1 cellular context compared by ENCODE assay signal in the genomic region with DNA sequence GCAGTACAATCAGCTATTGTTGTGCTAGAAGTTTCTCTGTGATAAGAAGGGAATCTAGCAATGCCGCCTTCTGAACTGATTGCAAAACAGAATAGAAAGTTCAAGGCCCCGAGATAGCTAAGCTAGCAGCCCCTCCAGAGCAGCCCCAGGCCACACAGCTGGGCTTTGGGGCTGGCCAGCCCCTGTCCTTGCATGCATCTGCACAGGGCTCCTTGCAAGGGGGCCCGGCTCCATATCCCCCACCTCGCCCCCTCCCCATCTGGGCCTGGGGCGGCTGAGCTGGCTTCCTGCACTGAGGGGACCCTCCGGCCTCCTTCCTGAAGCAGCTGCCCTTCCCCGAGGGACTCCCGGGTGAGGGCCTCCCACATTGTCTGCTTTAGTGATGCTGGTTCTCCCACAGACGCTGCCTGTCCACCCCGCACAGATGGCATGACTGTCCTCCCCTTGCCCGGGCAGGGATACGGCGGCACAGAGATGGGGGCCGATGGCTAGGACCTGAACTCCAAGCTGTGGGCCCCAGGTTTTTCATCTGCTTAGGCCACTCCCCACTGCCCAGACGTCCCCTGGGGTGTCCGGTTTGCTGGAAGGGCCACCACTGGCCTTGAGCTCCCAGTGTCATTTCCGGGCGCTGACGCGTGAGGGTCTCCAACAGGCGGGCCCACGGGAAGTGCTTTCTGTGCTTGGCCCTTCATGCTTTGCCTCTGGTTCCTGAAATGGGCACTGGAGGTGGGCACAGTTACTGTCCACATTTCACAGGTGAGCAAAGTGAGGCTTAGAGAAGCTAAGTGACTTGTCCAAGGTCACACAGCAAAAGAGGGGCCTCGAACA.
TF ChIP-seq lines count a peak whose summit lies in the region.

No MANE protein-coding gene starts in this region.

TF ChIP-seq in HepG2, 621 proteins besides CTCF, POLR2A, EP300 and RAD21 (continued from another document and continues in another):
- TF ChIP-seq ATF4 (CRISPR knock-in tag; IDR thresholded peaks at IDR 0.05) (peak in 1 of 2 experiments; percentile 45; a peak in 1 of 4 replicates), HIVEP1 (CRISPR knock-in tag; IDR thresholded peaks at IDR 0.05) (peak; percentile 48; the same call in 1 of the 2 replicates), HOXD1 (CRISPR knock-in tag; IDR thresholded peaks at IDR 0.05) (no peak), ZNF562 (CRISPR knock-in tag; IDR thresholded peaks at IDR 0.05; ENCODE audit: borderline replicate concordance) (no peak), ZNF296 (CRISPR knock-in tag; conservative IDR thresholded peaks at IDR 0.05) (peak; percentile 20; the same call in 1 of the 2 replicates), ZNF180 (CRISPR knock-in tag; IDR thresholded peaks at IDR 0.05; ENCODE audit: borderline replicate concordance, low read depth) (no peak), NFIB (CRISPR knock-in tag; IDR thresholded peaks at IDR 0.05; ENCODE audit: borderline replicate concordance) (no peak), MBD4 (IDR thresholded peaks at IDR 0.05; ENCODE audit: borderline replicate concordance, low read length) (no peak), ZBTB3 (CRISPR knock-in tag; IDR thresholded peaks at IDR 0.05; ENCODE audit: borderline replicate concordance, low read depth) (0 out of 2 replicates have a peak, but pooled peaks have one; percentile 78), ZNF597 (CRISPR knock-in tag; IDR thresholded peaks at IDR 0.05) (no peak), SOX5 (CRISPR knock-in tag; IDR thresholded peaks at IDR 0.05; ENCODE audit: borderline replicate concordance) (peak; percentile 98), ZNF792 (CRISPR knock-in tag; IDR thresholded peaks at IDR 0.05) (peak; percentile 77; the same call in 1 of the 2 replicates), ZNF710 (CRISPR knock-in tag; IDR thresholded peaks at IDR 0.05; ENCODE audit: borderline replicate concordance) (peak; percentile 63), CEBPB (IDR thresholded peaks at IDR 0.05; ENCODE audit: borderline replicate concordance, low read depth, low read length) (peak; percentile 94), ZNF260 (CRISPR knock-in tag; IDR thresholded peaks at IDR 0.05; ENCODE audit: borderline replicate concordance, low read depth) (no peak), ARNT (IDR thresholded peaks at IDR 0.05) (no peak), TEAD3 (CRISPR knock-in tag; optimal IDR thresholded peaks at IDR 0.05; ENCODE audit: borderline replicate concordance) (peak; percentile 95), KDM4B (CRISPR knock-in tag; IDR thresholded peaks at IDR 0.05) (peak; percentile 59; the same call in 1 of the 2 replicates), SP140L (CRISPR knock-in tag; IDR thresholded peaks at IDR 0.05; ENCODE audit: borderline replicate concordance) (no peak), ZNF570 (CRISPR knock-in tag; IDR thresholded peaks at IDR 0.05; ENCODE audit: borderline replicate concordance) (0 out of 2 replicates have a peak, but pooled peaks have one; percentile 51), RFX1 (IDR thresholded peaks at IDR 0.05) (no peak), NFRKB (IDR thresholded peaks at IDR 0.05) (no peak), GABPA (IDR thresholded peaks at IDR 0.05; ENCODE audit: low read depth, low read length) (no peak; the same call in 1 of the 2 replicates), GABPA (CRISPR knock-in tag; IDR thresholded peaks at IDR 0.05; ENCODE audit: low read depth) (peak; percentile 54), IKZF1 (IDR thresholded peaks at IDR 0.05) (no peak), ZFYVE20 (CRISPR knock-in tag; IDR thresholded peaks at IDR 0.05; ENCODE audit: borderline replicate concordance, low read depth) (no peak), NFE2 (CRISPR knock-in tag; IDR thresholded peaks at IDR 0.05) (0 out of 2 replicates have a peak, but pooled peaks have one; percentile 20), ZNF232 (CRISPR knock-in tag; IDR thresholded peaks at IDR 0.05; ENCODE audit: borderline replicate concordance) (peak; percentile 18; the same call in 1 of the 2 replicates), ZNF124 (CRISPR knock-in tag; IDR thresholded peaks at IDR 0.05) (no peak; the same call in 1 of the 2 replicates), ZNF615 (CRISPR knock-in tag; IDR thresholded peaks at IDR 0.05; ENCODE audit: borderline replicate concordance) (no peak), PBX3 (CRISPR knock-in tag; IDR thresholded peaks at IDR 0.05; ENCODE audit: borderline replicate concordance) (no peak), ARHGAP35 (CRISPR knock-in tag; IDR thresholded peaks at IDR 0.05; ENCODE audit: borderline replicate concordance) (no peak; the same call in 1 of the 2 replicates), ZNF34 (CRISPR knock-in tag; IDR thresholded peaks at IDR 0.05; ENCODE audit: borderline replicate concordance) (no peak), TARDBP (CRISPR knock-in tag; IDR thresholded peaks at IDR 0.05) (no peak; the same call in none of the 2 replicates), SIN3A (IDR thresholded peaks at IDR 0.05; ENCODE audit: borderline replicate concordance, low read depth, low read length) (no peak), ZNF12 (CRISPR knock-in tag; IDR thresholded peaks at IDR 0.05) (0 out of 2 replicates have a peak, but pooled peaks have one; percentile 31), ZNF274 (CRISPR knock-in tag; IDR thresholded peaks at IDR 0.05) (no peak)
- TF ChIP-seq, protein P1, sequence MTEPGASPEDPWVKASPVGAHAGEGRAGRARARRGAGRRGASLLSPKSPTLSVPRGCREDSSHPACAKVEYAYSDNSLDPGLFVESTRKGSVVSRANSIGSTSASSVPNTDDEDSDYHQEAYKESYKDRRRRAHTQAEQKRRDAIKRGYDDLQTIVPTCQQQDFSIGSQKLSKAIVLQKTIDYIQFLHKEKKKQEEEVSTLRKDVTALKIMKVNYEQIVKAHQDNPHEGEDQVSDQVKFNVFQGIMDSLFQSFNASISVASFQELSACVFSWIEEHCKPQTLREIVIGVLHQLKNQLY (CRISPR knock-in tag; IDR thresholded peaks at IDR 0.05) = peak; percentile 63; the same call in 1 of the 2 replicates
- TF ChIP-seq, protein P2, sequence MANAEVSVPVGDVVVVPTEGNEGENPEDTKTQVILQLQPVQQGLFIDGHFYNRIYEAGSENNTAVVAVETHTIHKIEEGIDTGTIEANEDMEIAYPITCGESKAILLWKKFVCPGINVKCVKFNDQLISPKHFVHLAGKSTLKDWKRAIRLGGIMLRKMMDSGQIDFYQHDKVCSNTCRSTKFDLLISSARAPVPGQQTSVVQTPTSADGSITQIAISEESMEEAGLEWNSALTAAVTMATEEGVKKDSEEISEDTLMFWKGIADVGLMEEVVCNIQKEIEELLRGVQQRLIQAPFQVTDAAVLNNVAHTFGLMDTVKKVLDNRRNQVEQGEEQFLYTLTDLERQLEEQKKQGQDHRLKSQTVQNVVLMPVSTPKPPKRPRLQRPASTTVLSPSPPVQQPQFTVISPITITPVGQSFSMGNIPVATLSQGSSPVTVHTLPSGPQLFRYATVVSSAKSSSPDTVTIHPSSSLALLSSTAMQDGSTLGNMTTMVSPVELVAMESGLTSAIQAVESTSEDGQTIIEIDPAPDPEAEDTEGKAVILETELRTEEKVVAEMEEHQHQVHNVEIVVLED (CRISPR knock-in tag; IDR thresholded peaks at IDR 0.05; ENCODE audit: borderline replicate concordance) = no peak
- TF ChIP-seq, protein P3, sequence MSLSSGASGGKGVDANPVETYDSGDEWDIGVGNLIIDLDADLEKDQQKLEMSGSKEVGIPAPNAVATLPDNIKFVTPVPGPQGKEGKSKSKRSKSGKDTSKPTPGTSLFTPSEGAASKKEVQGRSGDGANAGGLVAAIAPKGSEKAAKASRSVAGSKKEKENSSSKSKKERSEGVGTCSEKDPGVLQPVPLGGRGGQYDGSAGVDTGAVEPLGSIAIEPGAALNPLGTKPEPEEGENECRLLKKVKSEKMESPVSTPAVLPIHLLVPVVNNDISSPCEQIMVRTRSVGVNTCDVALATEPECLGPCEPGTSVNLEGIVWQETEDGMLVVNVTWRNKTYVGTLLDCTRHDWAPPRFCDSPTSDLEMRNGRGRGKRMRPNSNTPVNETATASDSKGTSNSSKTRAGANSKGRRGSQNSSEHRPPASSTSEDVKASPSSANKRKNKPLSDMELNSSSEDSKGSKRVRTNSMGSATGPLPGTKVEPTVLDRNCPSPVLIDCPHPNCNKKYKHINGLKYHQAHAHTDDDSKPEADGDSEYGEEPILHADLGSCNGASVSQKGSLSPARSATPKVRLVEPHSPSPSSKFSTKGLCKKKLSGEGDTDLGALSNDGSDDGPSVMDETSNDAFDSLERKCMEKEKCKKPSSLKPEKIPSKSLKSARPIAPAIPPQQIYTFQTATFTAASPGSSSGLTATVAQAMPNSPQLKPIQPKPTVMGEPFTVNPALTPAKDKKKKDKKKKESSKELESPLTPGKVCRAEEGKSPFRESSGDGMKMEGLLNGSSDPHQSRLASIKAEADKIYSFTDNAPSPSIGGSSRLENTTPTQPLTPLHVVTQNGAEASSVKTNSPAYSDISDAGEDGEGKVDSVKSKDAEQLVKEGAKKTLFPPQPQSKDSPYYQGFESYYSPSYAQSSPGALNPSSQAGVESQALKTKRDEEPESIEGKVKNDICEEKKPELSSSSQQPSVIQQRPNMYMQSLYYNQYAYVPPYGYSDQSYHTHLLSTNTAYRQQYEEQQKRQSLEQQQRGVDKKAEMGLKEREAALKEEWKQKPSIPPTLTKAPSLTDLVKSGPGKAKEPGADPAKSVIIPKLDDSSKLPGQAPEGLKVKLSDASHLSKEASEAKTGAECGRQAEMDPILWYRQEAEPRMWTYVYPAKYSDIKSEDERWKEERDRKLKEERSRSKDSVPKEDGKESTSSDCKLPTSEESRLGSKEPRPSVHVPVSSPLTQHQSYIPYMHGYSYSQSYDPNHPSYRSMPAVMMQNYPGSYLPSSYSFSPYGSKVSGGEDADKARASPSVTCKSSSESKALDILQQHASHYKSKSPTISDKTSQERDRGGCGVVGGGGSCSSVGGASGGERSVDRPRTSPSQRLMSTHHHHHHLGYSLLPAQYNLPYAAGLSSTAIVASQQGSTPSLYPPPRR (CRISPR knock-in tag; IDR thresholded peaks at IDR 0.05; ENCODE audit: borderline replicate concordance) = peak; percentile 61
- TF ChIP-seq, protein P4, sequence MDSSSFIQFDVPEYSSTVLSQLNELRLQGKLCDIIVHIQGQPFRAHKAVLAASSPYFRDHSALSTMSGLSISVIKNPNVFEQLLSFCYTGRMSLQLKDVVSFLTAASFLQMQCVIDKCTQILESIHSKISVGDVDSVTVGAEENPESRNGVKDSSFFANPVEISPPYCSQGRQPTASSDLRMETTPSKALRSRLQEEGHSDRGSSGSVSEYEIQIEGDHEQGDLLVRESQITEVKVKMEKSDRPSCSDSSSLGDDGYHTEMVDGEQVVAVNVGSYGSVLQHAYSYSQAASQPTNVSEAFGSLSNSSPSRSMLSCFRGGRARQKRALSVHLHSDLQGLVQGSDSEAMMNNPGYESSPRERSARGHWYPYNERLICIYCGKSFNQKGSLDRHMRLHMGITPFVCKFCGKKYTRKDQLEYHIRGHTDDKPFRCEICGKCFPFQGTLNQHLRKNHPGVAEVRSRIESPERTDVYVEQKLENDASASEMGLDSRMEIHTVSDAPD (CRISPR knock-in tag; IDR thresholded peaks at IDR 0.05) = no peak
- TF ChIP-seq, protein P5, sequence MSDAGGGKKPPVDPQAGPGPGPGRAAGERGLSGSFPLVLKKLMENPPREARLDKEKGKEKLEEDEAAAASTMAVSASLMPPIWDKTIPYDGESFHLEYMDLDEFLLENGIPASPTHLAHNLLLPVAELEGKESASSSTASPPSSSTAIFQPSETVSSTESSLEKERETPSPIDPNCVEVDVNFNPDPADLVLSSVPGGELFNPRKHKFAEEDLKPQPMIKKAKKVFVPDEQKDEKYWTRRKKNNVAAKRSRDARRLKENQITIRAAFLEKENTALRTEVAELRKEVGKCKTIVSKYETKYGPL (CRISPR knock-in tag; IDR thresholded peaks at IDR 0.05) = no peak
- TF ChIP-seq, protein P6, sequence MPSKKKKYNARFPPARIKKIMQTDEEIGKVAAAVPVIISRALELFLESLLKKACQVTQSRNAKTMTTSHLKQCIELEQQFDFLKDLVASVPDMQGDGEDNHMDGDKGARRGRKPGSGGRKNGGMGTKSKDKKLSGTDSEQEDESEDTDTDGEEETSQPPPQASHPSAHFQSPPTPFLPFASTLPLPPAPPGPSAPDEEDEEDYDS (CRISPR knock-in tag; IDR thresholded peaks at IDR 0.05) = peak; percentile 45; the same call in 1 of the 2 replicates
